Comparison of ENCODE assay signal across 8 cellular contexts in genomic region chr11:60914620-60915249, GRCh38. TPM values are rescaled to one million over a fixed set of nuclear protein-coding genes. Genes with fewer than 3 reads are reported as not detected.
DNase-seq lines count a peak whose midpoint lies in the region; ATAC-seq and TF ChIP-seq lines count a peak whose summit lies in the region.

No MANE protein-coding gene starts in this region.

- H3K9me3 ChIP-seq in MG63: no peaks in the 10 kb centered on the region

- H3K27ac Mint-ChIP-seq in activated T-cell treated with anti-CD3 and anti-CD28 coated beads, Interleukin-2, amount 50 U/mL, for 24 hours: peak overlapping the region; percentile 92

- H3K4me1 Mint-ChIP-seq in activated T-cell treated with anti-CD3 and anti-CD28 coated beads, Interleukin-2, amount 50 U/mL, for 24 hours (ENCODE audit: low read depth): peaks cover 81% of the 10 kb centered on the region

- H3K36me3 ChIP-seq in MG63: peaks cover 8% of the 10 kb centered on the region

- ATAC-seq in GM19397 (IDR thresholded peaks at IDR 0.05; ENCODE audit: unreplicated experiment): peak; percentile 4
- ATAC-seq in omental fat pad (ENCODE audit: low FRiP score): peak; percentile 31
- no peak for ATAC-seq in HG03097 (IDR thresholded peaks at IDR 0.05; ENCODE audit: low FRiP score, unreplicated experiment)
- ATAC-seq in GM21717 (IDR thresholded peaks at IDR 0.05; ENCODE audit: unreplicated experiment): no peak

- peak overlapping the region; percentile 94 for H3K4me3 Mint-ChIP-seq in activated T-cell treated with anti-CD3 and anti-CD28 coated beads, Interleukin-2, amount 50 U/mL, for 24 hours

- peaks cover 48% of the 10 kb centered on the region for H3K36me3 Mint-ChIP-seq in activated T-cell treated with anti-CD3 and anti-CD28 coated beads, Interleukin-2, amount 50 U/mL, for 24 hours (ENCODE audit: low read depth)

- DNase-seq in AG09309 (ENCODE audit: low read depth) (no peak), MG63 (peak; percentile 52), fibroblast of villous mesenchyme (ENCODE audit: low read depth) (peak; percentile 20), omental fat pad (ENCODE audit: low spot score) (no peak)
- peak; percentile 70 for DNase-seq in activated T-cell treated with anti-CD3 and anti-CD28 coated beads, Interleukin-2, amount 50 U/mL, for 24 hours

- H3K4me3 ChIP-seq in AG09309 (ENCODE audit: control insufficient read depth, low read depth, low read length) (peak overlapping the region; percentile 54), MG63 (peak overlapping the region; percentile 67), fibroblast of villous mesenchyme (ENCODE audit: low read depth, low read length) (peak overlapping the region; percentile 68)

- no peak for TF ChIP-seq CTCF in AG09309 (IDR thresholded peaks at IDR 0.05; ENCODE audit: control insufficient read depth, insufficient read depth, low read depth, low read length, missing control alignments)
- TF ChIP-seq CTCF in fibroblast of villous mesenchyme (IDR thresholded peaks at IDR 0.05; ENCODE audit: insufficient read depth, low read depth, low read length): no peak
- no peak for TF ChIP-seq CTCF in omental fat pad (IDR thresholded peaks at IDR 0.05)

- H3K27me3 Mint-ChIP-seq in activated T-cell treated with anti-CD3 and anti-CD28 coated beads, Interleukin-2, amount 50 U/mL, for 24 hours: no peaks in the 10 kb centered on the region

- H3K9me3 Mint-ChIP-seq in activated T-cell treated with anti-CD3 and anti-CD28 coated beads, Interleukin-2, amount 50 U/mL, for 24 hours: no peaks in the 10 kb centered on the region

- H3K27me3 ChIP-seq in MG63: no peaks in the 10 kb centered on the region; the same call in 1 of the 2 replicates

RNA-seq across cellular contexts. Expression of gene TMEM109, which starts 0.8 kb away (rescaled TPM):
- total RNA-seq in MG63 (2014; rRNA removed; shearing (Covaris generic); ENCODE audit: low replicate concordance): 16.6 and 17.6 TPM in 2 replicates
- total RNA-seq in fibroblast of villous mesenchyme (28.9 and 38.3 TPM in 2 replicates), omental fat pad (100 to 1,000 TPM in 1 of 4 donors, 10 to 100 TPM in 3; 79.6 to 150 (median 88.7) TPM)

RNA-seq across cellular contexts. Expression of gene PRPF19, which starts 8.3 kb away (rescaled TPM):
- 94.4 and 98.0 TPM in 2 replicates for total RNA-seq in MG63 (2014; rRNA removed; shearing (Covaris generic); ENCODE audit: low replicate concordance)
- total RNA-seq in fibroblast of villous mesenchyme (40.9 and 41.5 TPM in 2 replicates), omental fat pad (10 to 100 TPM; 50.3 to 93.9 (median 58.0) TPM)

RNA-seq across cellular contexts. Expression of gene TMEM132A, which starts 9.5 kb away (rescaled TPM):
- 4.8 and 16.3 TPM in 2 replicates for total RNA-seq in MG63 (2014; rRNA removed; shearing (Covaris generic); ENCODE audit: low replicate concordance)
- 29.3 and 40.6 TPM in 2 replicates for total RNA-seq in fibroblast of villous mesenchyme
- 10 to 100 TPM in 1 of 4 donors, 1 to 10 TPM in 3; 2.9 to 11.3 (median 6.7) TPM for total RNA-seq in omental fat pad

RNA-seq across cellular contexts. Expression of gene SLC15A3, which starts 37.2 kb away (rescaled TPM):
- not detected in 2 replicates for total RNA-seq in MG63 (2014; rRNA removed; shearing (Covaris generic); ENCODE audit: low replicate concordance)
- total RNA-seq in fibroblast of villous mesenchyme: 13.0 and 15.5 TPM in 2 replicates
- total RNA-seq in omental fat pad: 10 to 100 TPM; 17.6 to 56.0 (median 32.3) TPM

RNA-seq across cellular contexts. Expression of gene ZP1, which starts 47.4 kb away (rescaled TPM):
- total RNA-seq in MG63 (2014; rRNA removed; shearing (Covaris generic); ENCODE audit: low replicate concordance): not detected in 2 replicates
- total RNA-seq in fibroblast of villous mesenchyme: not detected in 2 replicates
- 1 to 10 TPM in 2 of 4 donors, not detected in 2; 2.2 to 3.0 TPM for total RNA-seq in omental fat pad

Comparison
In these comparisons a context has a peak if more than half of its experiments do, and no peak if none do; other contexts are left out.
1. DNase-seq: peak in MG63 (single experiment), activated T-cell treated with anti-CD3 and anti-CD28 coated beads, Interleukin-2, amount 50 U/mL, for 24 hours (single experiment) and fibroblast of villous mesenchyme (single experiment); none in AG09309 (single experiment) and omental fat pad (single experiment).
2. ATAC-seq: peak in GM19397 (single experiment) and omental fat pad (single experiment); none in HG03097 (single experiment) and GM21717 (single experiment).
3. Peak in every context shown above with its lines, with median percentiles within 50 percentile points of each other: H3K4me3 ChIP-seq.